In genomic region chr1:50968021-50968883, GRCh38 we compare ENCODE assay signal across 8 cellular contexts. TPM values are rescaled to one million over a fixed set of nuclear protein-coding genes. Genes with fewer than 3 reads are reported as not detected.
A peak's percentile ranks its signal among the peaks of the same experiment; 100 is the strongest.
DNase-seq lines count a peak whose midpoint lies in the region; ATAC-seq and TF ChIP-seq lines count a peak whose summit lies in the region.

No MANE protein-coding gene starts in this region.

- no peak for TF ChIP-seq CTCF in KMS-11 (conservative IDR thresholded peaks at IDR 0.05; ENCODE audit: low read depth, low read length)
- peak in 5 of 6 experiments; percentile 19 to 70 (median 55) for TF ChIP-seq CTCF in Peyer's patch (IDR thresholded peaks at IDR 0.05)
- TF ChIP-seq CTCF in fibroblast of lung (conservative IDR thresholded peaks at IDR 0.05 in 1 of 2, IDR thresholded peaks at IDR 0.05 in 1 of 2; ENCODE audit: low read depth in 1 of 2, low read length in 2 of 2): peak; percentile 27 to 36
- peak; percentile 56 for TF ChIP-seq CTCF in natural killer cell (IDR thresholded peaks at IDR 0.05)

- no peaks in the 10 kb centered on the region for H3K27me3 Mint-ChIP-seq in natural killer cell (ENCODE audit: low read depth in 2 of 2)

- H4K20me1 ChIP-seq in KMS-11 (ENCODE audit: insufficient read depth): no peaks in the 10 kb centered on the region
- H4K20me1 ChIP-seq in fibroblast of lung (ENCODE audit: control insufficient read depth, extremely low read depth, insufficient read depth, low read length): no peaks in the 10 kb centered on the region

- peak overlapping the region; percentile 99 for H3K27ac ChIP-seq in KMS-11
- H3K27ac ChIP-seq in Peyer's patch: peak overlapping the region; percentile 92 to 99 (median 96)
- peak overlapping the region; percentile 90 for H3K27ac ChIP-seq in fibroblast of lung (ENCODE audit: insufficient read depth, low read length)

- no peaks in the 10 kb centered on the region for H3K36me3 Mint-ChIP-seq in natural killer cell

- DNase-seq in DMS53 (lab: John Stamatoyannopoulos, UW) (peak; percentile 99), Peyer's patch (peak; percentile 78 to 95 (median 94)), fibroblast of lung (ENCODE audit: low read depth in 2 of 2) (peak; percentile 90 to 92), natural killer cell (peak; percentile 79)
- peak; percentile 63 to 74 for DNase-seq in activated T-helper 1 cell treated with anti-CD3 and anti-CD28 coated beads, Interleukin-2, amount 50 U/mL, for 16 hours (ENCODE audit: low read depth in 1 of 2, low spot score in 1 of 2)
- peak; percentile 77 for DNase-seq in stimulated activated naive CD4-positive, alpha-beta T cell treated with Interleukin-2 at 50 U/mL for 16 hours (lab: John Stamatoyannopoulos, UW)

- no peak overlapping the region for H2AFZ ChIP-seq in KMS-11 (ENCODE audit: low read depth)
- peak overlapping the region; percentile 74 for H2AFZ ChIP-seq in fibroblast of lung (ENCODE audit: low read length)

- TF ChIP-seq POLR2A in Peyer's patch (IDR thresholded peaks at IDR 0.05): peak; percentile 82 to 90

- H3K4me1 Mint-ChIP-seq in natural killer cell: peaks cover 26 to 28% of the 10 kb centered on the region in 2 donors

- H3K9ac ChIP-seq in KMS-11 (peak overlapping the region; percentile 98), fibroblast of lung (ENCODE audit: insufficient read depth, low read length) (peak overlapping the region; percentile 84)

- peak overlapping the region; percentile 93 to 96 for H3K27ac Mint-ChIP-seq in natural killer cell

- no peaks in the 10 kb centered on the region for H3K9me3 Mint-ChIP-seq in natural killer cell

- ATAC-seq in GM21723 (IDR thresholded peaks at IDR 0.05; ENCODE audit: unreplicated experiment): peak; percentile 73
- ATAC-seq in natural killer cell: peak; percentile 73 to 91 (median 80)

- no peaks in the 10 kb centered on the region for H3K9me3 ChIP-seq in Peyer's patch
- H3K9me3 ChIP-seq in fibroblast of lung (ENCODE audit: control insufficient read depth, insufficient read depth, low read depth, low read length): no peaks in the 10 kb centered on the region

- peak overlapping the region; percentile 99 for H3K4me3 Mint-ChIP-seq in natural killer cell

- peaks cover 8% of the 10 kb centered on the region; the same call in 1 of the 2 replicates for H3K36me3 ChIP-seq in KMS-11 (ENCODE audit: insufficient read depth)
- H3K36me3 ChIP-seq in Peyer's patch: no peaks in the 10 kb centered on the region
- no peaks in the 10 kb centered on the region for H3K36me3 ChIP-seq in fibroblast of lung (ENCODE audit: control insufficient read depth, insufficient read depth, low read length)

- peak overlapping the region; percentile 54; the same call in 1 of the 2 replicates for H3K4me2 ChIP-seq in KMS-11
- H3K4me2 ChIP-seq in fibroblast of lung (ENCODE audit: extremely low read depth, insufficient read depth, low read length): peak overlapping the region; percentile 74

- intact Hi-C loops in natural killer cell (cut with micrococcal nuclease): loop anchor here (1.0 to 10.0 kb wide), 3 partner anchors 8 to 547 kb away; partner anchors contain the start of genes EPS15 and FAF1

- H3K27me3 ChIP-seq in KMS-11 (ENCODE audit: insufficient read depth, low read depth): no peaks in the 10 kb centered on the region
- no peaks in the 10 kb centered on the region for H3K27me3 ChIP-seq in Peyer's patch
- H3K27me3 ChIP-seq in fibroblast of lung (ENCODE audit: control insufficient read depth, insufficient read depth, low read length): no peaks in the 10 kb centered on the region

- no peaks in the 10 kb centered on the region for H3K4me1 ChIP-seq in KMS-11 (ENCODE audit: low read depth, poor library complexity, severe bottlenecking)
- peaks cover 0 to 9% (median 4%) of the 10 kb centered on the region in 4 donors for H3K4me1 ChIP-seq in Peyer's patch
- no peaks in the 10 kb centered on the region for H3K4me1 ChIP-seq in fibroblast of lung (ENCODE audit: control insufficient read depth, extremely low read depth, insufficient read depth, low read length)

- no peak overlapping the region for H3K4me3 ChIP-seq in KMS-11 (IDR thresholded peaks at IDR 0.05; ENCODE audit: insufficient read depth, low read depth, low read length)
- H3K4me3 ChIP-seq in Peyer's patch: peak overlapping the region; percentile 74 to 85 (median 77)
- peak overlapping the region; percentile 83 to 98 (median 91) for H3K4me3 ChIP-seq in fibroblast of lung (replicated peaks in 1 of 4; ENCODE audit: control extremely low read depth in 1 of 4, insufficient read depth in 1 of 4, low read depth in 3 of 4, low read length in 4 of 4)

- peaks cover 63% of the 10 kb centered on the region for H3K79me2 ChIP-seq in KMS-11 (ENCODE audit: insufficient read depth, low read depth)
- H3K79me2 ChIP-seq in fibroblast of lung (ENCODE audit: control insufficient read depth, insufficient read depth, low read length): peaks cover 46% of the 10 kb centered on the region

RNA-seq across cellular contexts. Expression of gene CDKN2C, which starts 1.8 kb away (rescaled TPM):
- total RNA-seq in Peyer's patch: 10 to 100 TPM in 2 of 4 donors, 1 to 10 TPM in 2; 5.8 to 14.5 (median 9.5) TPM
- 19.8 and 31.5 TPM in 2 replicates for total RNA-seq in fibroblast of lung
- 24.4 and 42.8 TPM in 2 replicates for polyA plus RNA-seq in fibroblast of lung
- polyA plus RNA-seq in fibroblast of lung (2012): 22.1 and 39.4 TPM in 2 replicates
- polyA minus RNA-seq in fibroblast of lung (ENCODE audit: low replicate concordance): 5.7 and 7.2 TPM in 2 replicates
- 10 to 100 TPM; 17.1 to 21.9 (median 19.0) TPM for total RNA-seq in natural killer cell

RNA-seq across cellular contexts. Expression of gene FAF1, which starts 8.2 kb away (rescaled TPM):
- total RNA-seq in Peyer's patch: 10 to 100 TPM; 36.9 to 77.6 (median 48.3) TPM
- total RNA-seq in fibroblast of lung: 35.2 and 39.6 TPM in 2 replicates
- 40.0 and 41.6 TPM in 2 replicates for polyA plus RNA-seq in fibroblast of lung
- 54.3 and 64.6 TPM in 2 replicates for polyA plus RNA-seq in fibroblast of lung (2012)
- 9.7 and 14.9 TPM in 2 replicates for polyA minus RNA-seq in fibroblast of lung (ENCODE audit: low replicate concordance)
- 10 to 100 TPM; 56.8 to 59.7 (median 57.2) TPM for total RNA-seq in natural killer cell
